ENCODE assay signal across 8 cellular contexts in genomic region chr12:94603434-94604068, GRCh38. TPM values are rescaled to one million over a fixed set of nuclear protein-coding genes. Genes with fewer than 3 reads are reported as not detected.
DNase-seq lines count a peak whose midpoint lies in the region; ATAC-seq and TF ChIP-seq lines count a peak whose summit lies in the region.

No MANE protein-coding gene starts in this region.

- no peaks in the 10 kb centered on the region for H3K36me3 ChIP-seq in heart left ventricle
- no peaks in the 10 kb centered on the region for H3K36me3 ChIP-seq in psoas muscle (ENCODE audit: insufficient read depth in 1 of 2, low read depth in 1 of 2)

- no peaks in the 10 kb centered on the region for H3K27me3 ChIP-seq in heart left ventricle
- no peaks in the 10 kb centered on the region for H3K27me3 ChIP-seq in psoas muscle (ENCODE audit: insufficient read depth in 3 of 3, low read length in 2 of 3)

- 77 to 78% (median 77%) methylated on average over 6 of the region's 6 CpGs for WGBS in heart left ventricle, 4 donors
- 79 to 84% (median 79%) methylated on average over 6 of the region's 6 CpGs for WGBS in psoas muscle, 3 donors

- ATAC-seq in heart left ventricle (peak in 1 of 4 donors; percentile 44), left cardiac atrium (no peak), psoas muscle (peak; percentile 49 to 79 (median 64)), HG03280 (IDR thresholded peaks at IDR 0.05; ENCODE audit: unreplicated experiment) (no peak)

- peak in 1 of 5 donors; percentile 36 for DNase-seq in heart left ventricle
- DNase-seq in left cardiac atrium: no peak
- peak; percentile 40 to 51 for DNase-seq in activated CD4-positive, alpha-beta T cell treated with anti-CD3 and anti-CD28 coated beads for 4 hours
- peak; percentile 8 for DNase-seq in effector CD8-positive, alpha-beta T cell (lab: John Stamatoyannopoulos, UW)
- DNase-seq in psoas muscle: no peak
- DNase-seq in NCI-H2029 treated with DMSO at 0.1 percent for 48 hours (lab: John Stamatoyannopoulos, UW): no peak
- DNase-seq in DMS153 treated with DMSO at 0.1 percent for 48 hours (lab: John Stamatoyannopoulos, UW; ENCODE audit: unreplicated experiment): no peak

- TF ChIP-seq POLR2A in heart left ventricle (IDR thresholded peaks at IDR 0.05): no peak

- intact Hi-C loops in heart left ventricle (cut with DNase I) (loop anchor here in 5 of 10 donors (5.0 to 10.0 kb wide), 3 partner anchors 44 to 161 kb away; no protein-coding TSS in a partner anchor), left cardiac atrium (cut with DNase I) (no loop called here), psoas muscle (cut with DNase I) (loop anchor here (5.0 kb wide), 1 partner anchor 159 kb away; no protein-coding TSS in a partner anchor)

- H3K9me3 ChIP-seq in heart left ventricle (peaks cover 0 to 19% (median 3%) of the 10 kb centered on the region in 12 donors), psoas muscle (no peaks in the 10 kb centered on the region)

- H3K27ac ChIP-seq in heart left ventricle: no peak overlapping the region
- no peak overlapping the region for H3K27ac ChIP-seq in psoas muscle

- H3K4me3 ChIP-seq in heart left ventricle (no peak overlapping the region), psoas muscle (no peak overlapping the region)

- H3K4me1 ChIP-seq in heart left ventricle: peaks cover 0 to 6% (median 0%) of the 10 kb centered on the region in 12 donors
- peaks cover 26% of the 10 kb centered on the region for H3K4me1 ChIP-seq in psoas muscle

- TF ChIP-seq CTCF in heart left ventricle (IDR thresholded peaks at IDR 0.05) (peak; percentile 44 to 72 (median 62)), psoas muscle (IDR thresholded peaks at IDR 0.05) (peak; percentile 62)

RNA-seq across cellular contexts. Expression of gene TMCC3, which starts 46.8 kb away (rescaled TPM):
- total RNA-seq in heart left ventricle: 1 to 10 TPM; 1.1 to 8.2 (median 2.9) TPM
- 1 to 10 TPM in 1 of 2 donors, under 1 TPM in 1; 0.69 to 4.0 TPM for polyA plus RNA-seq in heart left ventricle
- 1 to 10 TPM; 4.9 to 5.7 TPM for total RNA-seq in left cardiac atrium
- total RNA-seq in psoas muscle: 10 to 100 TPM; 18.2 to 61.6 (median 28.0) TPM
- polyA plus RNA-seq in psoas muscle: 10 to 100 TPM; 10.6 to 32.6 (median 10.8) TPM

Comparison
In these comparisons a context has a peak if more than half of its experiments do, and no peak if none do; other contexts are left out.
1. ATAC-seq: peak in psoas muscle (4 of 4); none in left cardiac atrium (0 of 2) and HG03280 (single experiment).
2. DNase-seq: peak in activated CD4-positive, alpha-beta T cell treated with anti-CD3 and anti-CD28 coated beads for 4 hours (2 of 2) and effector CD8-positive, alpha-beta T cell (single experiment); none in left cardiac atrium (single experiment), psoas muscle (0 of 2), NCI-H2029 treated with DMSO at 0.1 percent for 48 hours (single experiment) and DMS153 treated with DMSO at 0.1 percent for 48 hours (single experiment).
3. intact Hi-C loops: an anchor here in psoas muscle (5.0 kb wide); none called in left cardiac atrium.